ENCODE assay signal across 1 cellular context in the genomic region with DNA sequence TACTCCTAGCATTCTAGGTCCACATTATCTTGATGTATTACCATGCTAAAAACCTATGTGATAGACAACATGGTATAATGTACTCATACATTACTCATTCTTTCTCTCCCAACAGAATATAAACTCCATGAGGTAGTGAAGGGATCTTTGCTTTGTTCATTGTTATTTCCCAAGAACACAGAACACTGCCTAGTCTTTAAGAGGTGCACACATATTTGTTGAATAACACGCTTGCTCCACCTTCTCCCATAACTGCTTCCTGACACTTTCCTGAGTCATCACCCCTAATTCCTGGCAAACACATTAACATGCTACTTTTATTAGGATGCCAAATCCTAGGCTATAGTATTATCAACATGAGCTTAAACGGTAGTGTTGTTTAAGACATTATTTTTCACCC.
TF ChIP-seq lines count a peak whose summit lies in the region.

No MANE protein-coding gene starts in this region.

TF ChIP-seq in HCT116, 20 proteins besides CTCF, POLR2A, EP300 and RAD21 (continued from another document):
- TF ChIP-seq, protein P1, sequence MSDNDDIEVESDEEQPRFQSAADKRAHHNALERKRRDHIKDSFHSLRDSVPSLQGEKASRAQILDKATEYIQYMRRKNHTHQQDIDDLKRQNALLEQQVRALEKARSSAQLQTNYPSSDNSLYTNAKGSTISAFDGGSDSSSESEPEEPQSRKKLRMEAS (IDR thresholded peaks at IDR 0.05), result no peak
- TF ChIP-seq EZH2phosphoT487 (IDR thresholded peaks at IDR 0.05; ENCODE audit: borderline replicate concordance) (no peak), ZFX (IDR thresholded peaks at IDR 0.05) (no peak), EGR1 (IDR thresholded peaks at IDR 0.05; ENCODE audit: low read depth) (no peak), CEBPB (IDR thresholded peaks at IDR 0.05; ENCODE audit: low read depth) (no peak), YY1 (IDR thresholded peaks at IDR 0.05; ENCODE audit: extremely low read depth, insufficient replicate concordance, low read depth, low read length) (no peak)
- TF ChIP-seq, protein P2, sequence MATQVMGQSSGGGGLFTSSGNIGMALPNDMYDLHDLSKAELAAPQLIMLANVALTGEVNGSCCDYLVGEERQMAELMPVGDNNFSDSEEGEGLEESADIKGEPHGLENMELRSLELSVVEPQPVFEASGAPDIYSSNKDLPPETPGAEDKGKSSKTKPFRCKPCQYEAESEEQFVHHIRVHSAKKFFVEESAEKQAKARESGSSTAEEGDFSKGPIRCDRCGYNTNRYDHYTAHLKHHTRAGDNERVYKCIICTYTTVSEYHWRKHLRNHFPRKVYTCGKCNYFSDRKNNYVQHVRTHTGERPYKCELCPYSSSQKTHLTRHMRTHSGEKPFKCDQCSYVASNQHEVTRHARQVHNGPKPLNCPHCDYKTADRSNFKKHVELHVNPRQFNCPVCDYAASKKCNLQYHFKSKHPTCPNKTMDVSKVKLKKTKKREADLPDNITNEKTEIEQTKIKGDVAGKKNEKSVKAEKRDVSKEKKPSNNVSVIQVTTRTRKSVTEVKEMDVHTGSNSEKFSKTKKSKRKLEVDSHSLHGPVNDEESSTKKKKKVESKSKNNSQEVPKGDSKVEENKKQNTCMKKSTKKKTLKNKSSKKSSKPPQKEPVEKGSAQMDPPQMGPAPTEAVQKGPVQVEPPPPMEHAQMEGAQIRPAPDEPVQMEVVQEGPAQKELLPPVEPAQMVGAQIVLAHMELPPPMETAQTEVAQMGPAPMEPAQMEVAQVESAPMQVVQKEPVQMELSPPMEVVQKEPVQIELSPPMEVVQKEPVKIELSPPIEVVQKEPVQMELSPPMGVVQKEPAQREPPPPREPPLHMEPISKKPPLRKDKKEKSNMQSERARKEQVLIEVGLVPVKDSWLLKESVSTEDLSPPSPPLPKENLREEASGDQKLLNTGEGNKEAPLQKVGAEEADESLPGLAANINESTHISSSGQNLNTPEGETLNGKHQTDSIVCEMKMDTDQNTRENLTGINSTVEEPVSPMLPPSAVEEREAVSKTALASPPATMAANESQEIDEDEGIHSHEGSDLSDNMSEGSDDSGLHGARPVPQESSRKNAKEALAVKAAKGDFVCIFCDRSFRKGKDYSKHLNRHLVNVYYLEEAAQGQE (IDR thresholded peaks at IDR 0.05; ENCODE audit: low read depth), result no peak
